In the genomic region with DNA sequence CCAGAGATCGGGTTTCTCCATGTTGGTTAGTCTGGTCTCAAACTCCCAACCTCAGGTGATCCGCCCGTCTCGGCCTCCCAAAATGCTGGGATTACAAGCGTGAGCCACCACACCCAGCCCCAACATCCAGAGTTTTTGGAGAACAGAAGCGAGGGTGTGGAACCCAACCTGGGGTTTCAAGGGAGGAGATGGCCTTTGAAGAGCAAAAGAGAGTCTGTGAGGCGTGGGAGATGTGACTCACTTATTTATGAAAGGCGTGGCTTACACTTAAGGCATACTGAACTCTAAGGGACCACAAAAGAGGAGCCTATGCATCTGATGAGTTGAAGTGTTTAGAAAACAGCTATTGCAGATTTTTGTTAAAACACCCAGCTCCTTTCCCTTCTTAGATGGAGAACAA, we compare ENCODE assay signal across 12 cellular contexts.
DNase-seq lines count a peak whose midpoint lies in the region; ATAC-seq lines count a peak whose summit lies in the region.
"Had no signal": no experiment of that assay in that cellular context is flagged by ENCODE, and none has a peak within 500 bp of the region (broad histone marks: within the 10 kb centered on the region; RNA-seq: fewer than 3 reads in every experiment).

No MANE protein-coding gene starts in this region.

- DNase-seq in activated CD8-positive, alpha-beta memory T cell treated with anti-CD3 and anti-CD28 coated beads for 24 hours, result peak; percentile 64
- no peak for DNase-seq in activated CD8-positive, alpha-beta memory T cell treated with anti-CD3 and anti-CD28 coated beads, Interleukin-2, amount 50 U/mL, for 48 hours
- DNase-seq in activated CD4-positive, alpha-beta T cell treated with anti-CD3 and anti-CD28 coated beads, Interleukin-2, amount 50 U/mL, for 1 hour, result peak; percentile 34
- peak; percentile 20 to 27 for DNase-seq in stimulated activated CD8-positive, alpha-beta memory T cell treated with anti-CD3 and anti-CD28 coated beads, Interleukin-2, amount 100 ng/mL, for 1 hour (ENCODE audit: low read depth in 2 of 2)
- DNase-seq in middle frontal gyrus (ENCODE audit: extremely low spot score, low spot score), result no peak
- DNase-seq: lower lobe of right lung, NCI-H510A, tibial artery had no signal

- no peaks in the 10 kb centered on the region for H3K27me3 Mint-ChIP-seq in activated naive CD8-positive, alpha-beta T cell

- H3K4me1 Mint-ChIP-seq in activated naive CD8-positive, alpha-beta T cell (ENCODE audit: low read depth), result peaks cover 60% of the 10 kb centered on the region

- no peaks in the 10 kb centered on the region for H3K9me3 Mint-ChIP-seq in activated naive CD8-positive, alpha-beta T cell (ENCODE audit: low read depth)

- ATAC-seq in GM21447 (IDR thresholded peaks at IDR 0.05; ENCODE audit: unreplicated experiment), result no peak
- no peak for ATAC-seq in GM21360 (IDR thresholded peaks at IDR 0.05; ENCODE audit: unreplicated experiment)
- ATAC-seq: lower lobe of right lung, Right ventricle myocardium inferior had no signal

- H3K4me3 Mint-ChIP-seq in activated naive CD8-positive, alpha-beta T cell, result no peak overlapping the region

- peak overlapping the region; percentile 41 for H3K27ac Mint-ChIP-seq in activated naive CD8-positive, alpha-beta T cell

- H3K36me3 Mint-ChIP-seq in activated naive CD8-positive, alpha-beta T cell, result peaks cover 5% of the 10 kb centered on the region

Comparison
In these comparisons a context has a peak if more than half of its experiments do, and no peak if none do; other contexts are left out.
1. DNase-seq: peak in activated CD8-positive, alpha-beta memory T cell treated with anti-CD3 and anti-CD28 coated beads for 24 hours (single experiment), activated CD4-positive, alpha-beta T cell treated with anti-CD3 and anti-CD28 coated beads, Interleukin-2, amount 50 U/mL, for 1 hour (single experiment) and stimulated activated CD8-positive, alpha-beta memory T cell treated with anti-CD3 and anti-CD28 coated beads, Interleukin-2, amount 100 ng/mL, for 1 hour (2 of 2); none in activated CD8-positive, alpha-beta memory T cell treated with anti-CD3 and anti-CD28 coated beads, Interleukin-2, amount 50 U/mL, for 48 hours (single experiment) and middle frontal gyrus (single experiment).